Comparison of ENCODE assay signal across 16 cellular contexts in the genomic region with DNA sequence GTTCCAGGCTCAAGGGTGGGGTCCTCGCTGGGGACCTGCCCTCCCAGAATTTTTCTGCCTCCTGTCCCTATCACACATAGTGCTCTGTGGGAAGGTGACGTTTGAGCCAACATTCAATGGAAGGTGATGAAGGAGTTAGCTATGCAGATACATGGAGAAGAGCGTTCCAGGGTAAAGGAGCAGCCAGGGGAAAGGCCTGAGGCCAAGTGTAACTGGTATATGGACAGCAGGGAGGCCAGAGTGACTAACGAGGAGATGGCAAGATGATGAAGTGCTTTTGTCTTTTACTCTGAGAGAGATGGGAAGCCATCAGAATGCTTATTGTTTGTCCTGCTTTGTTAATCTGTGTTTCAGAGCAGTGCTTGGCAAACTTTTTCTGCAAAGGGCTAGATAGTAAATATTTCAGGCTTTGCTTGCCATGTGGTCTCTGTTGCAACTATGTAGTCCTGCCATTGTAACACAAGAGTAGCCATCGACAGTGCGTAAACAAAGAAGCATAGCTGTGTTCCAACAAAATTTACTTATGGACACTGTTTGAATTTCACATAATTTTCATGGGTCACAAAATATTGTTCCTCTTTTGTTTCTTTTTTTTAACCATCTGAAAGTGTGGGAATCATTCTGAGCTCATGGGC. TPM values are rescaled to one million over a fixed set of nuclear protein-coding genes. Genes with fewer than 3 reads are reported as not detected.
DNase-seq lines count a peak whose midpoint lies in the region; ATAC-seq, FAIRE-seq and TF ChIP-seq lines count a peak whose summit lies in the region.
"Had no signal": no experiment of that assay in that cellular context is flagged by ENCODE, and none has a peak within 500 bp of the region (broad histone marks: within the 10 kb centered on the region; RNA-seq: fewer than 3 reads in every experiment).

No MANE protein-coding gene starts in this region.

- no peak overlapping the region for H3K9ac ChIP-seq in HepG2 (ENCODE audit: insufficient read depth, low read depth, low read length)

- H3K4me1 ChIP-seq in PC-9 (replicated peaks; ENCODE audit: insufficient read depth) = no peaks in the 10 kb centered on the region
- H3K4me1 ChIP-seq in HepG2 (ENCODE audit: insufficient read depth, low read length) = peaks cover 45% of the 10 kb centered on the region
- H3K4me1 ChIP-seq: Peyer's patch had no signal

- H3K9me3 ChIP-seq in PC-9 (ENCODE audit: insufficient read depth, low read depth) = no peaks in the 10 kb centered on the region
- H3K9me3 ChIP-seq in HepG2 (ENCODE audit: low read length) = no peaks in the 10 kb centered on the region
- H3K9me3 ChIP-seq: Peyer's patch had no signal

- no peaks in the 10 kb centered on the region for H3K9me2 ChIP-seq in PC-9 (ENCODE audit: insufficient read depth)

- H2AFZ ChIP-seq in PC-9 = no peak overlapping the region
- H2AFZ ChIP-seq in HepG2 (ENCODE audit: low read length) = no peak overlapping the region

- TF ChIP-seq CTCF in PC-9 (conservative IDR thresholded peaks at IDR 0.05) = no peak
- no peak for TF ChIP-seq CTCF in HepG2 (CRISPR knock-in tag; IDR thresholded peaks at IDR 0.05)

- POLR2A ChIA-PET in PC-9 (lab: Charles Lee; ENCODE audit: unreplicated experiment) = no interaction called here
- POLR2A ChIA-PET in HepG2 (lab: Yijun Ruan, JAX) = interaction anchor here (1.1 kb wide), 1 partner anchor 83 kb away, joined by 3 read pairs; no protein-coding TSS in a partner anchor

- H3K4me3 ChIP-seq in PC-9 (no peak overlapping the region), HepG2 (replicated peaks in 1 of 3; ENCODE audit: insufficient read depth in 1 of 3, low read depth in 2 of 3, low read length in 3 of 3) (no peak overlapping the region)
- H3K4me3 ChIP-seq: HAP-1, Peyer's patch had no signal

- H3K36me3 ChIP-seq in PC-9 (ENCODE audit: low read depth) (no peaks in the 10 kb centered on the region), HepG2 (replicated peaks in 1 of 2; ENCODE audit: control insufficient read depth in 1 of 2, insufficient read depth in 2 of 2, low read length in 2 of 2) (no peaks in the 10 kb centered on the region)
- H3K36me3 ChIP-seq: HAP-1, Peyer's patch had no signal

- BruUV-seq in PC-9 (replicated peaks; lab: Mats Ljungman, UMichigan) (no TSS peak), HepG2 (replicated peaks; lab: Mats Ljungman, UMichigan) (no TSS peak)

- peak; percentile 10 for DNase-seq in GM04503 (ENCODE audit: low read depth)
- peak; percentile 17 to 41 for DNase-seq in PC-9
- DNase-seq in HepG2 (ENCODE audit: low spot score) = no peak
- DNase-seq in urothelium cell line (ENCODE audit: low spot score) = no peak
- no peak for DNase-seq in stimulated activated CD8-positive, alpha-beta memory T cell treated with anti-CD3 and anti-CD28 coated beads, Interleukin-4, amount 100 ng/mL, for 48 hours
- DNase-seq in NCI-H146 treated with DMSO at 0.1 percent for 48 hours (lab: John Stamatoyannopoulos, UW; ENCODE audit: unreplicated experiment) = no peak
- no peak for DNase-seq in KBM-7
- DNase-seq: ACHN, C1 segment of cervical spinal cord, NCI-H1417 treated with DMSO at 0.1 percent for 48 hours, NCI-H2029, NCI-H345, NCI-H524 treated with DMSO at 0.1 percent for 48 hours, Peyer's patch, T-helper 17 cell had no signal

- CTCF ChIA-PET in PC-9 (lab: Charles Lee) = no interaction called here
- CTCF ChIA-PET in HepG2 (lab: Yijun Ruan, JAX; ENCODE audit: low intra/inter-chr PET ratio, low total read pairs) = no interaction called here

- FAIRE-seq in HepG2 (lab: Jason Lieb, UNC) = no peak
- peak; percentile 23 for FAIRE-seq in urothelium cell line (lab: Jason Lieb, UNC)

- H3K4me2 ChIP-seq in PC-9 (no peak overlapping the region), HepG2 (ENCODE audit: low read depth, low read length) (peak overlapping the region; percentile 30; the same call in 1 of the 2 replicates)

- no peak for TF ChIP-seq RAD21 in HepG2 (CRISPR knock-in tag; IDR thresholded peaks at IDR 0.05)

- TF ChIP-seq POLR2A in HepG2 (IDR thresholded peaks at IDR 0.05; ENCODE audit: insufficient read depth in 1 of 2, low read depth in 2 of 2, low read length in 2 of 2) = no peak

- ATAC-seq in HepG2 = no peak; the same call in 2 of the 3 replicates
- ATAC-seq: T-helper 17 cell had no signal

- H3K79me2 ChIP-seq in PC-9 (ENCODE audit: low read depth) (no peaks in the 10 kb centered on the region), HepG2 (ENCODE audit: insufficient read depth, low read length) (no peaks in the 10 kb centered on the region)

- TF ChIP-seq EP300 in HepG2 (IDR thresholded peaks at IDR 0.05; ENCODE audit: low read depth in 2 of 2, low read length in 2 of 2) = no peak
- TF ChIP-seq EP300 in HepG2 (CRISPR knock-in tag; IDR thresholded peaks at IDR 0.05; ENCODE audit: borderline replicate concordance) = no peak

- H3K27me3 ChIP-seq in PC-9 (ENCODE audit: insufficient read depth, low read depth) = no peaks in the 10 kb centered on the region
- peaks cover 2 to 22% of the 10 kb centered on the region in 2 experiments; a peak in 2 of 5 replicates for H3K27me3 ChIP-seq in HepG2 (ENCODE audit: control insufficient read depth in 1 of 2, insufficient read depth in 2 of 2, low read length in 2 of 2)
- H3K27me3 ChIP-seq: Peyer's patch had no signal

- intact Hi-C loops in PC-9 (cut with micrococcal nuclease; ENCODE audit: unreplicated experiment) = no loop called here
- intact Hi-C loops in HepG2 (cut with micrococcal nuclease; ENCODE audit: unreplicated experiment) = no loop called here

- in situ Hi-C loops in HepG2 (cut with HindIII; ENCODE audit: extremely low pct_ligation_motif_present, low pct_unique_long_range_greater_than_20kb) (no loop called here), KBM-7 (cut with MboI; ENCODE audit: low pct_unique_long_range_greater_than_20kb, low sequenced_read_pairs) (no loop called here)

- WGBS in HepG2 (ENCODE audit: low lambda C conversion rate) = 35% methylated on average over 6 of the region's 6 CpGs

- H3F3A ChIP-seq in PC-9 (ENCODE audit: insufficient read depth, low read depth) = no peaks in the 10 kb centered on the region

- H3K27ac ChIP-seq in PC-9 = no peak overlapping the region
- no peak overlapping the region for H3K27ac ChIP-seq in HepG2 (ENCODE audit: extremely low read length, insufficient read depth, low read length)
- H3K27ac ChIP-seq: Peyer's patch had no signal

- H4K20me1 ChIP-seq in PC-9 (ENCODE audit: insufficient read depth) = no peaks in the 10 kb centered on the region
- no peaks in the 10 kb centered on the region for H4K20me1 ChIP-seq in HepG2 (ENCODE audit: insufficient read depth, low read length)

TF ChIP-seq in HepG2, 621 proteins besides CTCF, POLR2A, EP300 and RAD21 (continues in another document):
- TF ChIP-seq BRD4 (CRISPR knock-in tag; IDR thresholded peaks at IDR 0.05) = no peak
- TF ChIP-seq RBAK (CRISPR knock-in tag; IDR thresholded peaks at IDR 0.05) = no peak
- TF ChIP-seq ZFP36L1 (CRISPR knock-in tag; IDR thresholded peaks at IDR 0.05) = no peak
- TF ChIP-seq, protein P1, sequence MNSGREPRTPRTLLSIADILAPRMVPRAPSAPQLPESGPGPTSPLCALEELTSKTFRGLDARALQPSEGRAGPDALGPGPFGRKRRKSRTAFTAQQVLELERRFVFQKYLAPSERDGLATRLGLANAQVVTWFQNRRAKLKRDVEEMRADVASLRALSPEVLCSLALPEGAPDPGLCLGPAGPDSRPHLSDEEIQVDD (CRISPR knock-in tag; IDR thresholded peaks at IDR 0.05; ENCODE audit: borderline replicate concordance) = no peak

RNA-seq across cellular contexts. Expression of gene PIAS1, which starts 25.9 kb away (rescaled TPM):
- 42.2 and 42.5 TPM in 2 replicates for total RNA-seq in PC-9 (2021)
- total RNA-seq in HepG2 (2016; rRNA removed; fragmentation: Illumina TruSeq; extraction: Trizol) = 20.7 and 23.2 TPM in 2 replicates
- total RNA-seq in HepG2 (2016; cell fraction: cytosol; rRNA removed; fragmentation: Illumina TruSeq; extraction: Trizol; ENCODE audit: low read depth) = 13.3 and 13.7 TPM in 2 replicates
- total RNA-seq in HepG2 (2016; cell fraction: insoluble cytoplasmic fraction; rRNA removed; fragmentation: Illumina TruSeq; extraction: Trizol) = 19.2 and 20.9 TPM in 2 replicates
- 15.7 and 17.4 TPM in 2 replicates for total RNA-seq in HepG2 (2016; cell fraction: membrane; rRNA removed; fragmentation: Illumina TruSeq; extraction: Trizol)
- total RNA-seq in HepG2 (2016; cell fraction: nucleus; rRNA removed; fragmentation: Illumina TruSeq; extraction: Trizol) = 40.8 and 44.2 TPM in 2 replicates
- polyA plus RNA-seq in HepG2 (2011; rRNA removed) = 27.8 and 33.7 TPM in 2 replicates
- polyA plus RNA-seq in HepG2 (2011; cell fraction: cytosol; rRNA removed) = 20.2 and 22.2 TPM in 2 replicates
- 52.0 and 60.6 TPM in 2 replicates for polyA plus RNA-seq in HepG2 (2011; cell fraction: nucleus; rRNA removed)
- 21.4 and 23.7 TPM in 2 replicates for polyA plus RNA-seq in HepG2 (2012)
- polyA plus RNA-seq in HepG2 (2016; cell fraction: cytosol; fragmentation: Illumina TruSeq; extraction: Trizol; ENCODE audit: low read depth) = 1.9 and 2.4 TPM in 2 replicates
- polyA plus RNA-seq in HepG2 (2016; cell fraction: insoluble cytoplasmic fraction; fragmentation: Illumina TruSeq; extraction: Trizol; ENCODE audit: low read depth) = 26.7 and 30.0 TPM in 2 replicates
- 4.2 and 4.8 TPM in 2 replicates for polyA plus RNA-seq in HepG2 (2016; cell fraction: membrane; fragmentation: Illumina TruSeq; extraction: Trizol; ENCODE audit: low read depth)
- polyA plus RNA-seq in HepG2 (2016; cell fraction: nucleus; fragmentation: Illumina TruSeq; extraction: Trizol; ENCODE audit: insufficient read depth, low read depth) = 25.3 and 26.6 TPM in 2 replicates
- 79.4 and 97.0 TPM in 2 replicates for polyA minus RNA-seq in HepG2 (2011; rRNA and poly(A)+ RNA removed; ENCODE audit: low replicate concordance)
- polyA minus RNA-seq in HepG2 (2011; cell fraction: cytosol; rRNA and poly(A)+ RNA removed) = 25.3 and 29.3 TPM in 2 replicates
- polyA minus RNA-seq in HepG2 (2011; cell fraction: nucleus; rRNA and poly(A)+ RNA removed) = 120 and 122 TPM in 2 replicates

Comparison
In these comparisons a context has a peak if more than half of its experiments do, and no peak if none do; other contexts are left out.
1. DNase-seq: peak in GM04503 (single experiment) and PC-9 (2 of 2); none in HepG2 (single experiment), urothelium cell line (single experiment), stimulated activated CD8-positive, alpha-beta memory T cell treated with anti-CD3 and anti-CD28 coated beads, Interleukin-4, amount 100 ng/mL, for 48 hours (single experiment), NCI-H146 treated with DMSO at 0.1 percent for 48 hours (single experiment) and KBM-7 (single experiment).